ENCODE assay signal across 2 cellular contexts in genomic region chr3:119986812-119987211, GRCh38.
A peak's percentile ranks its signal among the peaks of the same experiment; 100 is the strongest.
DNase-seq lines count a peak whose midpoint lies in the region; ATAC-seq, FAIRE-seq and TF ChIP-seq lines count a peak whose summit lies in the region.
"Not testable (repeated sequence)": the region's sequence is repeated elsewhere in the genome, so short reads cannot be mapped to it uniquely, and the experiment has no call there.

No MANE protein-coding gene starts in this region.

- in situ Hi-C loops in K562 (cut with MboI) = not testable (repeated sequence)

- POLR2A ChIA-PET in HEK293 (lab: Yijun Ruan, JAX); K562 (lab: Yijun Ruan, JAX): not testable (repeated sequence)

- H3K9me3 ChIP-seq in HEK293 (ENCODE audit: control insufficient read depth, insufficient read depth, low read depth, low read length); K562 (replicated peaks; ENCODE audit: control insufficient read depth, insufficient read depth, low read depth, low read length): not testable (repeated sequence)

- ATAC-seq in K562 = not testable (repeated sequence)

- H3K4me1 ChIP-seq in HEK293 (ENCODE audit: control insufficient read depth, insufficient read depth, low read length); K562 (replicated peaks in 1 of 2; ENCODE audit: control insufficient read depth in 2 of 2, insufficient read depth in 2 of 2, low read length in 2 of 2): not testable (repeated sequence)

- BruUV-seq in K562 (replicated peaks; lab: Mats Ljungman, UMichigan) = not testable (repeated sequence)

- not testable (repeated sequence) for H3K9ac ChIP-seq in K562 (ENCODE audit: insufficient read depth in 1 of 2, low read depth in 2 of 2, low read length in 2 of 2)

- not testable (repeated sequence) for H3K4me3 ChIP-seq in HEK293 (ENCODE audit: low read depth, low read length); K562

- WGBS in K562 (ENCODE audit: insufficient coverage, low coverage, missing lambda C conversion rate) = 93% methylated on average over 4 of the region's 4 CpGs

- not testable (repeated sequence) for TF ChIP-seq EP300 in K562 (IDR thresholded peaks at IDR 0.05; ENCODE audit: low read length)

- not testable (repeated sequence) for H3K27me3 ChIP-seq in K562 (ENCODE audit: control insufficient read depth in 2 of 2, insufficient read depth in 2 of 2, low read length in 2 of 2)

- H2AFZ ChIP-seq in K562 (ENCODE audit: low read depth, low read length) = not testable (repeated sequence)

- H3K27ac ChIP-seq in HEK293 (ENCODE audit: extremely low read depth, low read depth, low read length); K562 (ENCODE audit: extremely low read depth, low read depth, low read length): not testable (repeated sequence)

- peaks cover 11% of the 10 kb centered on the region for H3K79me2 ChIP-seq in K562 (ENCODE audit: control insufficient read depth, insufficient read depth, low read length)

- not testable (repeated sequence) for FAIRE-seq in K562 (lab: Jason Lieb, UNC)

- H3K4me2 ChIP-seq in K562 (ENCODE audit: insufficient read depth, low read length) = not testable (repeated sequence)

- not testable (repeated sequence) for H3K36me3 ChIP-seq in HEK293 (ENCODE audit: control insufficient read depth in 2 of 2, insufficient read depth in 1 of 2, low read length in 2 of 2); K562 (ENCODE audit: control insufficient read depth, insufficient read depth, low read length)

- H3K9me1 ChIP-seq in K562 (ENCODE audit: control insufficient read depth, insufficient read depth, low read length) = not testable (repeated sequence)

- CTCF ChIA-PET in HEK293 (lab: Yijun Ruan, JAX); K562 (lab: Yijun Ruan, JAX; ENCODE audit: low intra/inter-chr PET ratio): not testable (repeated sequence)

- intact Hi-C loops in K562 (cut with micrococcal nuclease) = not testable (repeated sequence)

- not testable (repeated sequence) for DNase-seq in K562 (ENCODE audit: extremely low read depth in 1 of 4, low spot score in 3 of 4)

- not testable (repeated sequence) for H4K20me1 ChIP-seq in K562 (replicated peaks; ENCODE audit: control insufficient read depth, insufficient read depth, low read length)

- TF ChIP-seq CTCF in HEK293 (tag by site-specific recombination; IDR thresholded peaks at IDR 0.05); K562 (IDR thresholded peaks at IDR 0.05 in 2 of 3, conservative IDR thresholded peaks at IDR 0.05 in 1 of 3; ENCODE audit: insufficient read depth in 2 of 3, low read depth in 1 of 3, low read length in 3 of 3): not testable (repeated sequence)

- TF ChIP-seq RAD21 in K562 (CRISPR knock-in tag; conservative IDR thresholded peaks at IDR 0.05 in 1 of 2, IDR thresholded peaks at IDR 0.05 in 1 of 2) = not testable (repeated sequence)

- not testable (repeated sequence) for TF ChIP-seq POLR2A in K562 (conservative IDR thresholded peaks at IDR 0.05)

TF ChIP-seq in HEK293, 187 proteins besides CTCF, POLR2A, EP300 and RAD21:
- peak; percentile 73; the same call in 1 of the 2 replicates for TF ChIP-seq ZNF146 (tag by site-specific recombination; IDR thresholded peaks at IDR 0.05)
TF ChIP-seq in HEK293: peak in this region for 1; not testable (repeated sequence) for 186.

TF ChIP-seq in K562, 482 proteins besides CTCF, POLR2A, EP300 and RAD21:
- TF ChIP-seq ZNF146 (CRISPR knock-in tag; IDR thresholded peaks at IDR 0.05; ENCODE audit: unreplicated experiment) (peak; percentile 62), RBM25 (IDR thresholded peaks at IDR 0.05; ENCODE audit: low read depth, low read length, severe bottlenecking) (peak; percentile 12)
